3 cellular contexts compared by ENCODE assay signal in genomic region chr1:232489256-232489655, GRCh38.
TF ChIP-seq lines count a peak whose summit lies in the region.

No MANE protein-coding gene starts in this region.

TF ChIP-seq in A549, 52 proteins besides CTCF, POLR2A, EP300 and RAD21 (continued from another document):
- TF ChIP-seq CEBPB (IDR thresholded peaks at IDR 0.05): peak; percentile 25 to 69; a peak in 1 of 4 replicates

TF ChIP-seq in K562, 482 proteins besides CTCF, POLR2A, EP300 and RAD21:
- TF ChIP-seq, protein P1, sequence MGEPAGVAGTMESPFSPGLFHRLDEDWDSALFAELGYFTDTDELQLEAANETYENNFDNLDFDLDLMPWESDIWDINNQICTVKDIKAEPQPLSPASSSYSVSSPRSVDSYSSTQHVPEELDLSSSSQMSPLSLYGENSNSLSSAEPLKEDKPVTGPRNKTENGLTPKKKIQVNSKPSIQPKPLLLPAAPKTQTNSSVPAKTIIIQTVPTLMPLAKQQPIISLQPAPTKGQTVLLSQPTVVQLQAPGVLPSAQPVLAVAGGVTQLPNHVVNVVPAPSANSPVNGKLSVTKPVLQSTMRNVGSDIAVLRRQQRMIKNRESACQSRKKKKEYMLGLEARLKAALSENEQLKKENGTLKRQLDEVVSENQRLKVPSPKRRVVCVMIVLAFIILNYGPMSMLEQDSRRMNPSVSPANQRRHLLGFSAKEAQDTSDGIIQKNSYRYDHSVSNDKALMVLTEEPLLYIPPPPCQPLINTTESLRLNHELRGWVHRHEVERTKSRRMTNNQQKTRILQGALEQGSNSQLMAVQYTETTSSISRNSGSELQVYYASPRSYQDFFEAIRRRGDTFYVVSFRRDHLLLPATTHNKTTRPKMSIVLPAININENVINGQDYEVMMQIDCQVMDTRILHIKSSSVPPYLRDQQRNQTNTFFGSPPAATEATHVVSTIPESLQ (CRISPR knock-in tag; IDR thresholded peaks at IDR 0.05): no peak
- TF ChIP-seq BRD9 (IDR thresholded peaks at IDR 0.05; ENCODE audit: low read depth, partially characterized antibody) (no peak), ETV1 (tag; conservative IDR thresholded peaks at IDR 0.05; ENCODE audit: low read depth) (no peak), CEBPG (CRISPR knock-in tag; IDR thresholded peaks at IDR 0.05) (no peak), CEBPG (tag; conservative IDR thresholded peaks at IDR 0.05 in 1 of 2, IDR thresholded peaks at IDR 0.05 in 1 of 2) (peak; percentile 41 to 88; a peak in 3 of 4 replicates), ZNF75A (CRISPR knock-in tag; IDR thresholded peaks at IDR 0.05) (no peak), ZNF445 (CRISPR knock-in tag; IDR thresholded peaks at IDR 0.05; ENCODE audit: low read depth) (no peak), SMAD1 (IDR thresholded peaks at IDR 0.05; ENCODE audit: low read depth, low read length, partially characterized antibody) (no peak), CEBPB (tag; IDR thresholded peaks at IDR 0.05) (peak; percentile 77), SREBF1 (IDR thresholded peaks at IDR 0.05; ENCODE audit: borderline replicate concordance, low read depth, low read length) (no peak)

TF ChIP-seq in WTC11, 78 proteins besides CTCF, POLR2A, EP300 and RAD21:
- TF ChIP-seq ZNF512 (CRISPR knock-in tag; IDR thresholded peaks at IDR 0.05; ENCODE audit: borderline replicate concordance) (no peak), JUN (CRISPR knock-in tag; IDR thresholded peaks at IDR 0.05) (no peak), KAT7 (CRISPR knock-in tag; IDR thresholded peaks at IDR 0.05; ENCODE audit: borderline replicate concordance) (no peak), TCF7 (CRISPR knock-in tag; IDR thresholded peaks at IDR 0.05; ENCODE audit: low read depth) (no peak), ZNF396 (CRISPR knock-in tag; IDR thresholded peaks at IDR 0.05; ENCODE audit: borderline replicate concordance) (no peak), NFE2L1 (CRISPR knock-in tag; IDR thresholded peaks at IDR 0.05) (no peak), USF2 (CRISPR knock-in tag; IDR thresholded peaks at IDR 0.05) (no peak), TEAD4 (CRISPR knock-in tag; IDR thresholded peaks at IDR 0.05) (no peak)
- TF ChIP-seq, protein P1 (CRISPR knock-in tag; IDR thresholded peaks at IDR 0.05): no peak
- TF ChIP-seq, protein P2, sequence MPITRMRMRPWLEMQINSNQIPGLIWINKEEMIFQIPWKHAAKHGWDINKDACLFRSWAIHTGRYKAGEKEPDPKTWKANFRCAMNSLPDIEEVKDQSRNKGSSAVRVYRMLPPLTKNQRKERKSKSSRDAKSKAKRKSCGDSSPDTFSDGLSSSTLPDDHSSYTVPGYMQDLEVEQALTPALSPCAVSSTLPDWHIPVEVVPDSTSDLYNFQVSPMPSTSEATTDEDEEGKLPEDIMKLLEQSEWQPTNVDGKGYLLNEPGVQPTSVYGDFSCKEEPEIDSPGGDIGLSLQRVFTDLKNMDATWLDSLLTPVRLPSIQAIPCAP (CRISPR knock-in tag; IDR thresholded peaks at IDR 0.05): no peak
